1 cellular context compared by ENCODE assay signal in the genomic region with DNA sequence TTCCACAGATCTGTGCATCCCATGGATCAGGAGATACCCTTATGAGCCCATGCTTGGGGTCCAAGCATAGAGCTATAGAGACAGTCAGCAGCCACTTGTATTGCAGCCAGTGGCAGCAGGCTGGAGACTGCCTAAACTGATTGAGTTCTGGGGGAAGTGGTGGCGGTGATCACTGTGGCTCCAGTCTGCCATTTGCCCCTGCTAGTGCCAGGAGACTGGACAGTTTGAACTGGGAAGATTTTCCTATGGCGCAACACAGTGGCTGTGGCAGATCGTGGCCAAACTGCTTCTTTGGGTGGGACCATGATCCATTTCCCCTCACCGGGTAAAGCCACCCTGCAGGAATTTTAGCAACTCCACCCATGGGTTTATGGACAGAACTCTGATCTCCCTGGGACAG.
TF ChIP-seq lines count a peak whose summit lies in the region.

No MANE protein-coding gene starts in this region.

TF ChIP-seq in H1, 55 proteins besides CTCF, POLR2A, EP300 and RAD21:
- TF ChIP-seq ASH2L (IDR thresholded peaks at IDR 0.05; ENCODE audit: low read length) (no peak), SAP30 (IDR thresholded peaks at IDR 0.05; ENCODE audit: insufficient read depth, insufficient replicate concordance, low read length) (no peak), HDAC6 (IDR thresholded peaks at IDR 0.05; ENCODE audit: low read depth, low read length) (no peak), CHD1 (IDR thresholded peaks at IDR 0.05; ENCODE audit: low read depth, low read length) (no peak), CTBP2 (IDR thresholded peaks at IDR 0.05; ENCODE audit: borderline replicate concordance, insufficient read depth, insufficient read length, low read length) (no peak), KDM1A (IDR thresholded peaks at IDR 0.05; ENCODE audit: borderline replicate concordance, low read length) (no peak), RNF2 (IDR thresholded peaks at IDR 0.05; ENCODE audit: borderline replicate concordance, low read depth, low read length, missing control alignments, poor library complexity, severe bottlenecking) (no peak), ATF3 (IDR thresholded peaks at IDR 0.05; ENCODE audit: insufficient read depth, low read depth, low read length) (no peak), SRF (IDR thresholded peaks at IDR 0.05; ENCODE audit: low read depth, low read length) (no peak), JUN (IDR thresholded peaks at IDR 0.05; ENCODE audit: low read depth, low read length) (no peak), POLR2AphosphoS5 (IDR thresholded peaks at IDR 0.05; ENCODE audit: low read depth, low read length) (no peak), BACH1 (IDR thresholded peaks at IDR 0.05; ENCODE audit: low read length) (no peak), HDAC2 (IDR thresholded peaks at IDR 0.05; ENCODE audit: borderline replicate concordance in 1 of 2, low read depth in 2 of 2, low read length in 2 of 2) (no peak), KDM5A (IDR thresholded peaks at IDR 0.05; ENCODE audit: low read length) (no peak), TAF1 (IDR thresholded peaks at IDR 0.05; ENCODE audit: low read depth, low read length) (no peak), USF2 (IDR thresholded peaks at IDR 0.05; ENCODE audit: low read length) (no peak), TCF12 (IDR thresholded peaks at IDR 0.05; ENCODE audit: low read depth, low read length) (no peak)
- TF ChIP-seq, protein P1, sequence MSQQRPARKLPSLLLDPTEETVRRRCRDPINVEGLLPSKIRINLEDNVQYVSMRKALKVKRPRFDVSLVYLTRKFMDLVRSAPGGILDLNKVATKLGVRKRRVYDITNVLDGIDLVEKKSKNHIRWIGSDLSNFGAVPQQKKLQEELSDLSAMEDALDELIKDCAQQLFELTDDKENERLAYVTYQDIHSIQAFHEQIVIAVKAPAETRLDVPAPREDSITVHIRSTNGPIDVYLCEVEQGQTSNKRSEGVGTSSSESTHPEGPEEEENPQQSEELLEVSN (IDR thresholded peaks at IDR 0.05), result no peak
